In the genomic region with DNA sequence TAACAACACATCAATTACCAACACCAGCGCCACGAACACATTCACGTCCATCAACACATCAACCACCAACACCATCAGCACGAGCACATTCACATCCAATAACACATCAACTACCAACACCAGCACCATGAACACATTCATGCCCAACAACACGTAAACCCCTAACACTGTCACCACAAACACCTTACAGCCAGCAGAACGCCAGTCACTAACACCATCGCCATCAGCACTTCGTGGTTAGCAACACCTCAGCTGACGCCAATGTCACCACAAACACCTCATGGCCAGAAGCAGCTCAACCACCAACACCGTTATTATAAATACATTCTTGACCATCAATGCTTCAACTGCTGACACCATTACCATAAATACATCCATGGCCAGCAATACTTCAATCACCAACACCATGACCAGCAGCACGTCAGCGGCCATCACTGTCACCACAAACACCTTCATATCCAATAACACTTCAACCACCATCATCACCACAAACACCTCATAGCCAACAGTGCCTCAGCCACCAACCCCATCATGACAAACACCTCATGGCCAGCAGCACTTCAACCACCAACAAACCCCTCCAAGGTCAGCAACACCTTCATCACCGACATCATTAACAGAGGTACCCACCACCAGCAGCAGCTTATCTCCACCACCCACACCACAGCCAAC, we compare ENCODE assay signal across 28 cellular contexts. TPM values are rescaled to one million over a fixed set of nuclear protein-coding genes. Genes with fewer than 3 reads are reported as not detected.
A peak's percentile ranks its signal among the peaks of the same experiment; 100 is the strongest.
DNase-seq lines count a peak whose midpoint lies in the region; ATAC-seq and TF ChIP-seq lines count a peak whose summit lies in the region.
"Had no signal": no experiment of that assay in that cellular context is flagged by ENCODE, and none has a peak within 500 bp of the region (broad histone marks: within the 10 kb centered on the region; RNA-seq: fewer than 3 reads in every experiment).

No MANE protein-coding gene starts in this region.

- H3K9me3 ChIP-seq in left lung, result no peaks in the 10 kb centered on the region
- H3K9me3 ChIP-seq: gastroesophageal sphincter, SJSA1 had no signal

- ATAC-seq in GM18505 (IDR thresholded peaks at IDR 0.05; ENCODE audit: unreplicated experiment), result no peak
- ATAC-seq in effector memory CD8-positive, alpha-beta T cell (replicated peaks), result peak; percentile 70
- ATAC-seq in left lung, result no peak
- ATAC-seq: gastroesophageal sphincter, sciatic nerve had no signal

- H3K27ac Mint-ChIP-seq in effector memory CD8-positive, alpha-beta T cell, result no peak overlapping the region
- H3K27ac Mint-ChIP-seq: activated B cell treated with CpG ODN at 0.5 μM for 24 hours; activated naive CD4-positive, alpha-beta T cell treated with anti-CD3 and anti-CD28 coated beads, Interleukin-2, amount 50 U/mL, for 24 hours; CD14-positive monocyte; memory B cell had no signal

- H3K4me1 Mint-ChIP-seq in effector memory CD8-positive, alpha-beta T cell (ENCODE audit: low read depth in 2 of 2), result no peaks in the 10 kb centered on the region
- H3K4me1 Mint-ChIP-seq: activated naive CD4-positive, alpha-beta T cell treated with anti-CD3 and anti-CD28 coated beads, Interleukin-2, amount 50 U/mL, for 24 hours had no signal

- H3K9me3 Mint-ChIP-seq in effector memory CD8-positive, alpha-beta T cell, result no peaks in the 10 kb centered on the region
- H3K9me3 Mint-ChIP-seq: activated B cell treated with CpG ODN at 0.5 μM for 24 hours; activated naive CD4-positive, alpha-beta T cell treated with anti-CD3 and anti-CD28 coated beads, Interleukin-2, amount 50 U/mL, for 24 hours; memory B cell had no signal

- H3K27ac ChIP-seq in left lung, result no peak overlapping the region
- H3K27ac ChIP-seq: cardiac muscle cell, gastroesophageal sphincter, SJSA1 had no signal

- peak; percentile 25 for TF ChIP-seq POLR2A in GM18505 (IDR thresholded peaks at IDR 0.05; ENCODE audit: borderline replicate concordance, extremely low read depth, insufficient read depth, insufficient read length)

- no peak overlapping the region for H3K4me3 ChIP-seq in left lung
- H3K4me3 ChIP-seq: cardiac muscle cell, gastroesophageal sphincter, SJSA1 had no signal

- peaks cover 0 to 40% of the 10 kb centered on the region in 2 donors for H3K27me3 ChIP-seq in left lung

- peak; percentile 34 for DNase-seq in stimulated activated CD4-positive, alpha-beta T cell treated with anti-CD3 and anti-CD28 coated beads, Interleukin-1b, Interleukin-23, amount 100 ng/mL, for 48 hours
- no peak for DNase-seq in stimulated activated CD4-positive, alpha-beta T cell treated with anti-CD3 and anti-CD28 coated beads, Interleukin-12 subunit alpha, Interleukin-12 subunit beta, amount 100 ng/mL, for 4 hours
- peak; percentile 52 to 58 (median 57) for DNase-seq in effector memory CD8-positive, alpha-beta T cell
- no peak for DNase-seq in left lung
- no peak for DNase-seq in cerebellum (ENCODE audit: low spot score)
- DNase-seq in SK-N-DZ (ENCODE audit: low spot score), result no peak
- DNase-seq: activated B cell treated with CpG ODN at 0.5 μM for 24 hours, aorta, dermis blood vessel endothelial cell, hippocampal formation, Kasumi-1, MV-4-11, NCI-H146, NCI-H2107, NCI-H446, NCI-H774, trophoblast cell had no signal

- no peak for TF ChIP-seq CTCF in left lung (IDR thresholded peaks at IDR 0.05)

- H3K27me3 Mint-ChIP-seq in effector memory CD8-positive, alpha-beta T cell, result peaks cover 4 to 12% of the 10 kb centered on the region in 2 donors
- H3K27me3 Mint-ChIP-seq: activated B cell treated with CpG ODN at 0.5 μM for 24 hours; activated naive CD4-positive, alpha-beta T cell treated with anti-CD3 and anti-CD28 coated beads, Interleukin-2, amount 50 U/mL, for 24 hours; memory B cell had no signal

- H3K4me3 Mint-ChIP-seq in effector memory CD8-positive, alpha-beta T cell, result no peak overlapping the region
- H3K4me3 Mint-ChIP-seq: activated B cell treated with CpG ODN at 0.5 μM for 24 hours; activated naive CD4-positive, alpha-beta T cell treated with anti-CD3 and anti-CD28 coated beads, Interleukin-2, amount 50 U/mL, for 24 hours; CD14-positive monocyte; memory B cell had no signal

- intact Hi-C loops in left lung (cut with DNase I), result no loop called here

- no peaks in the 10 kb centered on the region for H3K4me1 ChIP-seq in left lung
- H3K4me1 ChIP-seq: gastroesophageal sphincter, SJSA1 had no signal

- H3K36me3 Mint-ChIP-seq in effector memory CD8-positive, alpha-beta T cell (ENCODE audit: insufficient read depth), result peaks cover 13% of the 10 kb centered on the region
- H3K36me3 Mint-ChIP-seq: activated naive CD4-positive, alpha-beta T cell treated with anti-CD3 and anti-CD28 coated beads, Interleukin-2, amount 50 U/mL, for 24 hours; CD14-positive monocyte had no signal

- no peaks in the 10 kb centered on the region for H3K36me3 ChIP-seq in left lung
- H3K36me3 ChIP-seq: cardiac muscle cell, gastroesophageal sphincter, SJSA1 had no signal

RNA-seq across cellular contexts. Expression of a gene that starts 9.4 kb away (rescaled TPM):
- under 1 TPM; 0.58 to 0.73 TPM for total RNA-seq in left lung
- total RNA-seq in cerebellum, result 0.18 TPM
- polyA plus RNA-seq in SK-N-DZ (2014; cell fraction: cytosol; rRNA removed), result not detected in 2 replicates
- polyA plus RNA-seq in SK-N-DZ (2014; cell fraction: nucleus; rRNA removed), result not detected in 2 replicates
- total RNA-seq: cardiac muscle cell, dermis blood vessel endothelial cell, fibroblast of lung, H4, SJSA1 had no signal
- polyA plus RNA-seq: aorta, cardiac muscle cell, fibroblast of lung had no signal

RNA-seq across cellular contexts. Expression of a gene that starts 11.9 kb away (rescaled TPM):
- 100 to 1,000 TPM; 105 to 106 TPM for total RNA-seq in left lung
- 14.5 TPM for total RNA-seq in cerebellum
- polyA plus RNA-seq in SK-N-DZ (2014; cell fraction: cytosol; rRNA removed), result 93.9 and 110 TPM in 2 replicates
- polyA plus RNA-seq in SK-N-DZ (2014; cell fraction: nucleus; rRNA removed), result 81.8 and 91.1 TPM in 2 replicates

RNA-seq across cellular contexts. Expression of a gene that starts 15.7 kb away (rescaled TPM):
- total RNA-seq in left lung (100 to 1,000 TPM in 1 of 2 donors, 10 to 100 TPM in 1; 26.4 to 112 TPM), cerebellum (not detected)
- not detected in 2 replicates for polyA plus RNA-seq in SK-N-DZ (2014; cell fraction: cytosol; rRNA removed)
- polyA plus RNA-seq in SK-N-DZ (2014; cell fraction: nucleus; rRNA removed), result not detected in 2 replicates
- total RNA-seq: activated B cell treated with CpG ODN at 0.5 μM for 24 hours; activated CD8-positive, alpha-beta memory T cell treated with anti-CD3 and anti-CD28 coated beads for 36 hours; cardiac muscle cell; dermis blood vessel endothelial cell; fibroblast of lung; H4; SJSA1 had no signal
- polyA plus RNA-seq: cardiac muscle cell, fibroblast of lung had no signal

RNA-seq across cellular contexts. Expression of a gene that starts 23.7 kb away (rescaled TPM):
- 10 to 100 TPM in 1 of 2 donors, 1 to 10 TPM in 1; 3.6 to 22.4 TPM for total RNA-seq in left lung
- 1.8 TPM for total RNA-seq in cerebellum
- polyA plus RNA-seq in SK-N-DZ (2014; cell fraction: cytosol; rRNA removed), result not detected in 2 replicates
- not detected in 2 replicates for polyA plus RNA-seq in SK-N-DZ (2014; cell fraction: nucleus; rRNA removed)
- total RNA-seq: activated B cell treated with CpG ODN at 0.5 μM for 24 hours; activated CD8-positive, alpha-beta memory T cell treated with anti-CD3 and anti-CD28 coated beads for 36 hours; aorta; cardiac muscle cell; dermis blood vessel endothelial cell; fibroblast of lung; gastroesophageal sphincter; H4; SJSA1 had no signal
- polyA plus RNA-seq: cardiac muscle cell, fibroblast of lung had no signal

RNA-seq across cellular contexts. Expression of a gene that starts 39.4 kb away (rescaled TPM):
- 1 to 10 TPM; 2.1 to 2.2 TPM for total RNA-seq in left lung
- 0.73 TPM for total RNA-seq in cerebellum
- not detected in 2 replicates for polyA plus RNA-seq in SK-N-DZ (2014; cell fraction: cytosol; rRNA removed)
- not detected in 2 replicates for polyA plus RNA-seq in SK-N-DZ (2014; cell fraction: nucleus; rRNA removed)
- total RNA-seq: activated CD8-positive, alpha-beta memory T cell treated with anti-CD3 and anti-CD28 coated beads for 36 hours; cardiac muscle cell; dermis blood vessel endothelial cell; fibroblast of lung; H4; SJSA1 had no signal
- polyA plus RNA-seq: cardiac muscle cell, fibroblast of lung had no signal

Comparison
In these comparisons a context has a peak if more than half of its experiments do, and no peak if none do; other contexts are left out.
1. DNase-seq: peak in stimulated activated CD4-positive, alpha-beta T cell treated with anti-CD3 and anti-CD28 coated beads, Interleukin-1b, Interleukin-23, amount 100 ng/mL, for 48 hours (single experiment) and effector memory CD8-positive, alpha-beta T cell (3 of 3); none in stimulated activated CD4-positive, alpha-beta T cell treated with anti-CD3 and anti-CD28 coated beads, Interleukin-12 subunit alpha, Interleukin-12 subunit beta, amount 100 ng/mL, for 4 hours (single experiment), left lung (0 of 2), cerebellum (single experiment) and SK-N-DZ (single experiment).
2. RNA of a gene that starts 15.7 kb away (total RNA-seq): 26.4 to 112 TPM in left lung; not detected in cerebellum (single experiment); every median in the first group is over 10 times any median in the second.